ENCODE assay signal across 10 cellular contexts in the genomic region with DNA sequence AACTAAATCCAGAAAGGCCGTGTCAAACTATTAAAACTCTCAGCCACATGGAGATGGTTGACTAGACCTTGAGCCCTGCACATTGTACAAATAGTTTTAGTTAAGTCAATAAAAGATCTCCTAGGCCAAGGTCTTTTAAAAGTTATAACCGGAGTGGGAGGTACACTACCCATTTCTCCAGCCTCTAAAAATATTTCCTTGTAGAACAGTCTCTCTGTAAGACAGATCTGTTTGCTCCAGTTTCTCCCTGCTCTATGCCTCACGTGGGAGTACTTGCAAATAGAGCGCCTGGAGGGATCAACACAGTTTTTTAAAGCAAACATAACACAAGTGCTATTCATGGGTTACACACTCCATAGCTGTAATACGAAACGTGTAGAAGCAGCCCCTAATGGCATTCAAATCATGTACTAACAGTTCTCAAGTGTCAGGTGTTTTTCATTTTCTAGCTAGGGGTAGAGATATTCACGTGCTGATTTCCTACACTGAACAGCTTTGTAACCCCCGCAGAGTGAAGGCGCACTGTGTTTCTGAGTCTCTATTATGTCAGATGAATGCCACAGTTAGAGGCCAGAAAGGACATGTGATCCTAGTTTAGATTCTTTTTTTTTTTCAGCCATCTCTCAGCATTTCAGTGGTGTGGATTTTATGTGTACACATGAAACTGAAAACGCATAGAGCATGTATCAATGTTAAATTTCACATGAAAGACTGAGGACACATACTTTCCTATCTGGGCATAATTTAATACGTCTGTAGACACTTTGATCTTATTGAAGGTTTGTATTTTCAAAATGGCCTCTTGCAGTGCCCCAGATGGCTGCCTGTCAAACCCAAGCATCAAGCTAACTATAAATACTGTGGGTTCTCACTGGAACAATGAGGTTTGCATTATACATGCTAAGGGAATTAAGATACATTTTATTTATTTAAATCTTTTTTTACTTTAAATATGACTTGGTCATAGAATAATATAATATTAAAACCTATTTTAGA.
DNase-seq lines count a peak whose midpoint lies in the region; ATAC-seq and TF ChIP-seq lines count a peak whose summit lies in the region.
"Had no signal": no experiment of that assay in that cellular context is flagged by ENCODE, and none has a peak within 500 bp of the region (broad histone marks: within the 10 kb centered on the region; RNA-seq: fewer than 3 reads in every experiment).

No MANE protein-coding gene starts in this region.

- H3K9me3 ChIP-seq in HUES48 (ENCODE audit: control insufficient read depth, insufficient read depth, low read length) (no peaks in the 10 kb centered on the region), prostate gland (no peaks in the 10 kb centered on the region), spleen (no peaks in the 10 kb centered on the region), vagina (no peaks in the 10 kb centered on the region)
- H3K9me3 ChIP-seq: thoracic aorta had no signal

- TF ChIP-seq CTCF in foreskin keratinocyte (conservative IDR thresholded peaks at IDR 0.05): no peak
- no peak for TF ChIP-seq CTCF in prostate gland (IDR thresholded peaks at IDR 0.05)
- no peak for TF ChIP-seq CTCF in spleen (IDR thresholded peaks at IDR 0.05 in 8 of 11, conservative IDR thresholded peaks at IDR 0.05 in 3 of 11)
- no peak for TF ChIP-seq CTCF in vagina (IDR thresholded peaks at IDR 0.05)

- intact Hi-C loops in prostate gland (cut with DNase I) (no loop called here), spleen (cut with DNase I; ENCODE audit: low total_unique reads) (no loop called here), vagina (cut with DNase I) (no loop called here)

- peak overlapping the region; percentile 50 for H3K27ac ChIP-seq in HUES48 (ENCODE audit: low read depth, low read length)
- no peak overlapping the region for H3K27ac ChIP-seq in foreskin keratinocyte
- no peak overlapping the region for H3K27ac ChIP-seq in prostate gland
- no peak overlapping the region for H3K27ac ChIP-seq in spleen
- no peak overlapping the region for H3K27ac ChIP-seq in vagina
- H3K27ac ChIP-seq: thoracic aorta had no signal

- 36% methylated on average over 11 of the region's 11 CpGs for WGBS in prostate gland
- WGBS in spleen, 5 donors: 75 to 84% (median 80%) methylated on average over 11 of the region's 11 CpGs

- H3K9ac ChIP-seq in HUES48 (ENCODE audit: low read depth, low read length): no peak overlapping the region

- peaks cover 11% of the 10 kb centered on the region for H3K4me1 ChIP-seq in HUES48 (ENCODE audit: control insufficient read depth, insufficient read depth, low read length)
- no peaks in the 10 kb centered on the region for H3K4me1 ChIP-seq in foreskin keratinocyte
- no peaks in the 10 kb centered on the region for H3K4me1 ChIP-seq in prostate gland (replicated peaks)
- no peaks in the 10 kb centered on the region for H3K4me1 ChIP-seq in spleen
- no peaks in the 10 kb centered on the region for H3K4me1 ChIP-seq in vagina

- no peaks in the 10 kb centered on the region for H3K36me3 ChIP-seq in HUES48 (ENCODE audit: control insufficient read depth, insufficient read depth, low read length)
- H3K36me3 ChIP-seq in prostate gland: no peaks in the 10 kb centered on the region
- H3K36me3 ChIP-seq in spleen: no peaks in the 10 kb centered on the region
- no peaks in the 10 kb centered on the region for H3K36me3 ChIP-seq in vagina
- H3K36me3 ChIP-seq: thoracic aorta had no signal

- DNase-seq in NCI-H526 (lab: John Stamatoyannopoulos, UW) (peak; percentile 94 to 98), foreskin keratinocyte (peak; percentile 54 to 61), prostate gland (ENCODE audit: low spot score) (peak; percentile 26), GF-D8 (lab: John Stamatoyannopoulos, UW) (no peak), spleen (no peak), GM03348 (ENCODE audit: low spot score) (no peak), vagina (ENCODE audit: extremely low spot score in 2 of 2) (no peak)

- TF ChIP-seq POLR2A in prostate gland (IDR thresholded peaks at IDR 0.05) (no peak), spleen (IDR thresholded peaks at IDR 0.05) (no peak), vagina (IDR thresholded peaks at IDR 0.05) (no peak)

- peak; percentile 31 for ATAC-seq in foreskin keratinocyte

- H3K27me3 ChIP-seq in HUES48 (ENCODE audit: control insufficient read depth, insufficient read depth, low read length): no peaks in the 10 kb centered on the region
- H3K27me3 ChIP-seq in foreskin keratinocyte: no peaks in the 10 kb centered on the region
- no peaks in the 10 kb centered on the region for H3K27me3 ChIP-seq in prostate gland (replicated peaks; ENCODE audit: insufficient read depth)
- no peaks in the 10 kb centered on the region for H3K27me3 ChIP-seq in spleen (replicated peaks in 1 of 7)
- no peaks in the 10 kb centered on the region for H3K27me3 ChIP-seq in vagina

- no peak overlapping the region for H3K4me3 ChIP-seq in HUES48 (ENCODE audit: low read depth, low read length)
- no peak overlapping the region for H3K4me3 ChIP-seq in prostate gland
- H3K4me3 ChIP-seq in spleen: no peak overlapping the region
- no peak overlapping the region for H3K4me3 ChIP-seq in vagina
- H3K4me3 ChIP-seq: skin epidermis, thoracic aorta had no signal

Comparison
In these comparisons a context has a peak if more than half of its experiments do, and no peak if none do; other contexts are left out.
1. DNase-seq: peak in NCI-H526 (2 of 2), foreskin keratinocyte (2 of 2) and prostate gland (single experiment); none in GF-D8 (single experiment), spleen (single experiment), GM03348 (single experiment) and vagina (0 of 2).